Comparison of ENCODE assay signal across 25 cellular contexts in genomic region chr3:120339362-120339761, GRCh38. TPM values are rescaled to one million over a fixed set of nuclear protein-coding genes. Genes with fewer than 3 reads are reported as not detected.
DNase-seq lines count a peak whose midpoint lies in the region; ATAC-seq, FAIRE-seq and TF ChIP-seq lines count a peak whose summit lies in the region.
"Had no signal": no experiment of that assay in that cellular context is flagged by ENCODE, and none has a peak within 500 bp of the region (broad histone marks: within the 10 kb centered on the region; RNA-seq: fewer than 3 reads in every experiment).

No MANE protein-coding gene starts in this region.

- H3K79me2 ChIP-seq in K562 (ENCODE audit: control insufficient read depth, insufficient read depth, low read length), result peaks cover 73% of the 10 kb centered on the region

- no peak for FAIRE-seq in K562 (lab: Jason Lieb, UNC)
- FAIRE-seq: A204.1, G401.6, GM19239, H1 had no signal

- H3K9me3 ChIP-seq in K562 (replicated peaks; ENCODE audit: control insufficient read depth, insufficient read depth, low read depth, low read length), result peaks cover 2% of the 10 kb centered on the region; the same call in 1 of the 2 replicates

- peaks cover 0 to 8% of the 10 kb centered on the region in 2 donors for H3K9me3 Mint-ChIP-seq in activated T-cell treated with anti-CD3 and anti-CD28 coated beads, Interleukin-2, amount 50 U/mL, for 72 hours
- H3K9me3 Mint-ChIP-seq in stimulated activated naive CD8-positive, alpha-beta T cell treated with anti-CD3 and anti-CD28 coated beads, Interleukin-15, Interleukin-2, amounts not matched to agents 100 ng/mL and 50 ng/mL, for 24 hours, result peaks cover 10% of the 10 kb centered on the region
- peaks cover 13% of the 10 kb centered on the region for H3K9me3 Mint-ChIP-seq in activated naive CD8-positive, alpha-beta T cell treated with anti-CD3 and anti-CD28 coated beads for 36 hours

- TF ChIP-seq RAD21 in K562 (CRISPR knock-in tag; conservative IDR thresholded peaks at IDR 0.05 in 1 of 2, IDR thresholded peaks at IDR 0.05 in 1 of 2), result no peak

- CTCF ChIA-PET in K562 (lab: Yijun Ruan, JAX; ENCODE audit: low intra/inter-chr PET ratio), result no interaction called here

- no peaks in the 10 kb centered on the region for H3K9me1 ChIP-seq in K562 (ENCODE audit: control insufficient read depth, insufficient read depth, low read length)

- no peak overlapping the region for H2AFZ ChIP-seq in K562 (ENCODE audit: low read depth, low read length)
- H2AFZ ChIP-seq: GM23248 had no signal

- H3K9ac ChIP-seq in K562 (ENCODE audit: insufficient read depth in 1 of 2, low read depth in 2 of 2, low read length in 2 of 2), result no peak overlapping the region
- H3K9ac ChIP-seq: BLaER1, GM23248 had no signal

- H3K27ac Mint-ChIP-seq in activated T-cell treated with anti-CD3 and anti-CD28 coated beads, Interleukin-2, amount 50 U/mL, for 72 hours, result peak overlapping the region; percentile 66
- peak overlapping the region; percentile 38 for H3K27ac Mint-ChIP-seq in stimulated activated naive CD8-positive, alpha-beta T cell treated with anti-CD3 and anti-CD28 coated beads, Interleukin-15, Interleukin-2, amounts not matched to agents 100 ng/mL and 50 ng/mL, for 24 hours
- peak overlapping the region; percentile 16 for H3K27ac Mint-ChIP-seq in activated naive CD8-positive, alpha-beta T cell treated with anti-CD3 and anti-CD28 coated beads for 36 hours
- H3K27ac Mint-ChIP-seq: B cell; CD8-positive, alpha-beta T cell; HFFc6 had no signal

- no peaks in the 10 kb centered on the region for H3K27me3 ChIP-seq in K562 (ENCODE audit: control insufficient read depth in 2 of 2, insufficient read depth in 2 of 2, low read length in 2 of 2)
- H3K27me3 ChIP-seq: BLaER1 had no signal

- H3K4me3 ChIP-seq in K562, result no peak overlapping the region
- H3K4me3 ChIP-seq: BLaER1, GM23248 had no signal

- WGBS in K562 (ENCODE audit: insufficient coverage, low coverage, missing lambda C conversion rate), result 97% methylated on average over 3 of the region's 3 CpGs

- POLR2A ChIA-PET in K562 (lab: Yijun Ruan, JAX), result interaction anchor here (0.9 kb wide), 1 partner anchor 10 kb away, joined by 3 read pairs; the partner anchor contains the start of gene LRRC58

- no TSS peak for BruUV-seq in K562 (replicated peaks; lab: Mats Ljungman, UMichigan)

- no peaks in the 10 kb centered on the region for H4K20me1 ChIP-seq in K562 (replicated peaks; ENCODE audit: control insufficient read depth, insufficient read depth, low read length)

- no peak overlapping the region for H3K27ac ChIP-seq in K562 (ENCODE audit: extremely low read depth, low read depth, low read length)
- H3K27ac ChIP-seq: 22Rv1, BLaER1, C4-2B, GM23248 had no signal

- intact Hi-C loops in K562 (cut with micrococcal nuclease), result no loop called here

- H3K27me3 Mint-ChIP-seq in activated T-cell treated with anti-CD3 and anti-CD28 coated beads, Interleukin-2, amount 50 U/mL, for 72 hours (ENCODE audit: low read depth), result no peaks in the 10 kb centered on the region
- H3K27me3 Mint-ChIP-seq in stimulated activated naive CD8-positive, alpha-beta T cell treated with anti-CD3 and anti-CD28 coated beads, Interleukin-15, Interleukin-2, amounts not matched to agents 100 ng/mL and 50 ng/mL, for 24 hours, result no peaks in the 10 kb centered on the region
- H3K27me3 Mint-ChIP-seq in activated naive CD8-positive, alpha-beta T cell treated with anti-CD3 and anti-CD28 coated beads for 36 hours, result no peaks in the 10 kb centered on the region
- H3K27me3 Mint-ChIP-seq: B cell; CD4-positive, CD25-positive, alpha-beta regulatory T cell had no signal

- in situ Hi-C loops in K562 (cut with MboI), result no loop called here

- H3K4me2 ChIP-seq in K562 (ENCODE audit: insufficient read depth, low read length), result no peak overlapping the region
- H3K4me2 ChIP-seq: BLaER1 had no signal

- H3K4me1 ChIP-seq in K562 (replicated peaks in 1 of 2; ENCODE audit: control insufficient read depth in 2 of 2, insufficient read depth in 2 of 2, low read length in 2 of 2), result peaks cover 0 to 5% of the 10 kb centered on the region in 2 experiments; a peak in 3 of 5 replicates
- H3K4me1 ChIP-seq: Caco-2 had no signal

- TF ChIP-seq CTCF in K562 (IDR thresholded peaks at IDR 0.05 in 2 of 3, conservative IDR thresholded peaks at IDR 0.05 in 1 of 3; ENCODE audit: insufficient read depth in 2 of 3, low read depth in 1 of 3, low read length in 3 of 3), result no peak

- peaks cover 17 to 44% of the 10 kb centered on the region in 2 donors for H3K36me3 Mint-ChIP-seq in activated T-cell treated with anti-CD3 and anti-CD28 coated beads, Interleukin-2, amount 50 U/mL, for 72 hours (ENCODE audit: insufficient read depth in 2 of 2)
- peaks cover 73% of the 10 kb centered on the region for H3K36me3 Mint-ChIP-seq in stimulated activated naive CD8-positive, alpha-beta T cell treated with anti-CD3 and anti-CD28 coated beads, Interleukin-15, Interleukin-2, amounts not matched to agents 100 ng/mL and 50 ng/mL, for 24 hours (ENCODE audit: low read depth)
- peaks cover 56% of the 10 kb centered on the region for H3K36me3 Mint-ChIP-seq in activated naive CD8-positive, alpha-beta T cell treated with anti-CD3 and anti-CD28 coated beads for 36 hours

- peak overlapping the region in 1 of 2 donors; percentile 47 for H3K4me3 Mint-ChIP-seq in activated T-cell treated with anti-CD3 and anti-CD28 coated beads, Interleukin-2, amount 50 U/mL, for 72 hours
- no peak overlapping the region for H3K4me3 Mint-ChIP-seq in stimulated activated naive CD8-positive, alpha-beta T cell treated with anti-CD3 and anti-CD28 coated beads, Interleukin-15, Interleukin-2, amounts not matched to agents 100 ng/mL and 50 ng/mL, for 24 hours
- no peak overlapping the region for H3K4me3 Mint-ChIP-seq in activated naive CD8-positive, alpha-beta T cell treated with anti-CD3 and anti-CD28 coated beads for 36 hours
- H3K4me3 Mint-ChIP-seq: B cell; CD8-positive, alpha-beta T cell; HFFc6 had no signal

- peaks cover 45% of the 10 kb centered on the region for H3K36me3 ChIP-seq in K562 (ENCODE audit: control insufficient read depth, insufficient read depth, low read length)

- DNase-seq in activated T-cell treated with anti-CD3 and anti-CD28 coated beads, Interleukin-2, amount 50 U/mL, for 72 hours, result no peak
- no peak for DNase-seq in activated T-cell treated with anti-CD3 and anti-CD28 coated beads, Interleukin-2, amount 50 U/mL, for 1 hour
- DNase-seq in stimulated activated naive CD8-positive, alpha-beta T cell treated with anti-CD3 and anti-CD28 coated beads, Interleukin-15, Interleukin-2, amounts not matched to agents 100 U/mL and 50 U/mL, for 24 hours, result no peak
- no peak for DNase-seq in activated naive CD8-positive, alpha-beta T cell treated with anti-CD3 and anti-CD28 coated beads for 36 hours
- DNase-seq in K562 (ENCODE audit: extremely low read depth in 1 of 4, low spot score in 3 of 4) (no peak), NAMALWA (ENCODE audit: low spot score) (no peak), NCI-H2227 (lab: John Stamatoyannopoulos, UW; ENCODE audit: unreplicated experiment) (no peak)
- DNase-seq: Caco-2; CD4-positive, CD25-positive, alpha-beta regulatory T cell; CD8-positive, alpha-beta T cell; DMS153; DND-41; GM23248; H7; HCEC 1CT; HFFc6 had no signal

- TF ChIP-seq POLR2A in K562 (conservative IDR thresholded peaks at IDR 0.05), result no peak

- H3K4me1 Mint-ChIP-seq in activated T-cell treated with anti-CD3 and anti-CD28 coated beads, Interleukin-2, amount 50 U/mL, for 72 hours (ENCODE audit: low read depth), result peaks cover 38% of the 10 kb centered on the region
- H3K4me1 Mint-ChIP-seq in stimulated activated naive CD8-positive, alpha-beta T cell treated with anti-CD3 and anti-CD28 coated beads, Interleukin-15, Interleukin-2, amounts not matched to agents 100 ng/mL and 50 ng/mL, for 24 hours (ENCODE audit: low read depth), result peaks cover 52% of the 10 kb centered on the region
- peaks cover 36% of the 10 kb centered on the region for H3K4me1 Mint-ChIP-seq in activated naive CD8-positive, alpha-beta T cell treated with anti-CD3 and anti-CD28 coated beads for 36 hours

- no peak for TF ChIP-seq EP300 in K562 (IDR thresholded peaks at IDR 0.05; ENCODE audit: low read length)

- ATAC-seq in activated T-cell treated with anti-CD3 and anti-CD28 coated beads, Interleukin-2, amount 50 U/mL, for 72 hours (replicated peaks in 1 of 2), result no peak
- no peak for ATAC-seq in stimulated activated naive CD8-positive, alpha-beta T cell treated with anti-CD3 and anti-CD28 coated beads, Interleukin-15, Interleukin-2, amounts not matched to agents 100 U/mL and 50 U/mL, for 24 hours
- ATAC-seq in K562, result no peak
- ATAC-seq: CD8-positive, alpha-beta T cell had no signal

RNA-seq across cellular contexts. Expression of gene LRRC58, which starts 9.8 kb away (rescaled TPM):
- 10 to 100 TPM; 17.6 to 18.8 TPM for total RNA-seq in activated T-cell treated with anti-CD3 and anti-CD28 coated beads, Interleukin-2, amount 50 U/mL, for 72 hours
- 10 to 100 TPM; 41.4 to 42.4 TPM for total RNA-seq in activated naive CD8-positive, alpha-beta T cell treated with anti-CD3 and anti-CD28 coated beads for 36 hours
- 3.2 and 9.8 TPM in 2 replicates for total RNA-seq in K562 (2011; cell fraction: chromatin; rRNA removed; ENCODE audit: low replicate concordance)
- total RNA-seq in K562 (2011; cell fraction: nucleolus; rRNA removed), result 2.7 and 3.4 TPM in 2 replicates
- total RNA-seq in K562 (2011; cell fraction: nucleoplasm; rRNA removed), result 6.1 and 15.4 TPM in 2 replicates
- total RNA-seq in K562 (2014; rRNA removed) (13.2 and 15.3 TPM in 2 replicates), K562 (2014; rRNA removed; fragmentation: Illumina TruSeq; extraction: Trizol) (23.8 and 24.2 TPM in 2 replicates), K562 (2015; rRNA removed; fragmentation: Illumina TruSeq; extraction: Trizol) (23.4 and 26.6 TPM in 2 replicates), K562 (2021) (14.4 and 14.8 TPM in 2 replicates)
- polyA plus RNA-seq in K562 (2011; rRNA removed) (12.8 and 17.1 TPM in 2 replicates), K562 (2014; fragmentation: Illumina TruSeq; extraction: Trizol) (14.6 and 16.9 TPM in 2 replicates), K562 (2014; fragmentation: Nextera tagmentation; extraction: Ambion mirVana) (1 to 10 TPM; 5.6 to 6.2 TPM), K562 (2014; rRNA removed) (10.8 TPM in 2 replicates)
- 5.0 and 6.8 TPM in 2 replicates for polyA plus RNA-seq in K562 (2011; cell fraction: cytosol; rRNA removed)
- polyA plus RNA-seq in K562 (2011; cell fraction: nucleus; rRNA removed), result 1.6 and 2.0 TPM in 2 replicates
- polyA plus RNA-seq in K562 (2012), result 7.7 and 10.3 TPM in 2 replicates
- 27.4 and 31.4 TPM in 2 replicates for polyA minus RNA-seq in K562 (2011; rRNA and poly(A)+ RNA removed)
- 9.9 and 12.8 TPM in 2 replicates for polyA minus RNA-seq in K562 (2011; cell fraction: cytosol; rRNA and poly(A)+ RNA removed)
- 4.0 and 5.6 TPM in 2 replicates for polyA minus RNA-seq in K562 (2011; cell fraction: nucleus; rRNA and poly(A)+ RNA removed)

RNA-seq across cellular contexts. Expression of gene GPR156, which starts 54.3 kb away (rescaled TPM):
- total RNA-seq in activated T-cell treated with anti-CD3 and anti-CD28 coated beads, Interleukin-2, amount 50 U/mL, for 72 hours, result not detected
- under 1 TPM in 1 of 2 experiments, not detected in 1; 0.10 TPM for total RNA-seq in activated naive CD8-positive, alpha-beta T cell treated with anti-CD3 and anti-CD28 coated beads for 36 hours
- 0.88 TPM in 1 of 2 replicates, not detected in the other for total RNA-seq in K562 (2011; cell fraction: chromatin; rRNA removed; ENCODE audit: low replicate concordance)
- 0.13 and 0.33 TPM in 2 replicates for total RNA-seq in K562 (2011; cell fraction: nucleolus; rRNA removed)
- not detected in 2 replicates for total RNA-seq in K562 (2011; cell fraction: nucleoplasm; rRNA removed)
- total RNA-seq in K562 (2014; rRNA removed), result 0.08 TPM in 1 of 2 replicates, not detected in the other
- total RNA-seq in K562 (2014; rRNA removed; fragmentation: Illumina TruSeq; extraction: Trizol), result 0.03 and 0.07 TPM in 2 replicates
- total RNA-seq in K562 (2015; rRNA removed; fragmentation: Illumina TruSeq; extraction: Trizol), result 0.04 and 0.14 TPM in 2 replicates
- total RNA-seq in K562 (2021), result 0.09 and 0.11 TPM in 2 replicates
- 0.13 TPM in 1 of 2 replicates, not detected in the other for polyA plus RNA-seq in K562 (2011; rRNA removed)
- 0.04 TPM in 1 of 2 replicates, not detected in the other for polyA plus RNA-seq in K562 (2011; cell fraction: cytosol; rRNA removed)
- 0.07 and 0.14 TPM in 2 replicates for polyA plus RNA-seq in K562 (2011; cell fraction: nucleus; rRNA removed)
- polyA plus RNA-seq in K562 (2012), result 0.08 TPM in 1 of 2 replicates, not detected in the other
- polyA plus RNA-seq in K562 (2014; fragmentation: Illumina TruSeq; extraction: Trizol), result 0.08 TPM in 1 of 2 replicates, not detected in the other
- not detected for polyA plus RNA-seq in K562 (2014; fragmentation: Nextera tagmentation; extraction: Ambion mirVana)
- polyA plus RNA-seq in K562 (2014; rRNA removed), result 0.22 TPM in 1 of 2 replicates, not detected in the other
- not detected in 2 replicates for polyA minus RNA-seq in K562 (2011; rRNA and poly(A)+ RNA removed)
- not detected in 2 replicates for polyA minus RNA-seq in K562 (2011; cell fraction: cytosol; rRNA and poly(A)+ RNA removed)
- polyA minus RNA-seq in K562 (2011; cell fraction: nucleus; rRNA and poly(A)+ RNA removed), result 0.11 TPM in 1 of 2 replicates, not detected in the other
- total RNA-seq: GM23248 had no signal
- polyA plus RNA-seq: CD4-positive, CD25-positive, alpha-beta regulatory T cell; GM23248 had no signal

Comparison
In these comparisons a context has a peak if more than half of its experiments do, and no peak if none do; other contexts are left out.
1. H3K27ac Mint-ChIP-seq: peak in every context shown above with its lines; median percentile 66 in activated T-cell treated with anti-CD3 and anti-CD28 coated beads, Interleukin-2, amount 50 U/mL, for 72 hours; 38 in stimulated activated naive CD8-positive, alpha-beta T cell treated with anti-CD3 and anti-CD28 coated beads, Interleukin-15, Interleukin-2, amounts not matched to agents 100 ng/mL and 50 ng/mL, for 24 hours; 16 in activated naive CD8-positive, alpha-beta T cell treated with anti-CD3 and anti-CD28 coated beads for 36 hours.